In the genomic region with DNA sequence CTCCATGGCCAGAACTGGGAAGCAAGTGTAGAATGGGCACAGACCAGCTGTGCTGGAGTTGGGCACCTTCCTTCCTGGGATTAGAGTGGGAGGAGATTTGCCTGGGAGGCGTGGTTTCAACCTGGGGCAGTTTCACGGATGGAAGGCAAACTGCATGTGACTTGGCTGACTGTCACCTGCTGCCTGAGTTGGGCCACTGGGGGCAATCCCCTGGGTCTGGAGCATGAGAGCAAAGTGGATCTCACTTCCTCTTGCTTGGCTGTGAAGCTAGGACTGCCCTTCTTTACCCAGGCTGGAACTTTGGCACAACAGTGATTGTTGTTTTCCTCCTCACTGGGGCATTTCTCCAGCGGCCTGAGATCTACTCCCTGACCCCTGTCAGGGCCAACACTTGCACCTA, we compare ENCODE assay signal across 20 cellular contexts.
DNase-seq lines count a peak whose midpoint lies in the region; ATAC-seq and TF ChIP-seq lines count a peak whose summit lies in the region.
"Had no signal": no experiment of that assay in that cellular context is flagged by ENCODE, and none has a peak within 500 bp of the region (broad histone marks: within the 10 kb centered on the region; RNA-seq: fewer than 3 reads in every experiment).

No MANE protein-coding gene starts in this region.

- CTCF ChIA-PET in WTC11 (lab: Charles Lee) = no interaction called here
- CTCF ChIA-PET in OCI-LY7 (lab: Charles Lee; ENCODE audit: unreplicated experiment) = no interaction called here

- POLR2A ChIA-PET in WTC11 (lab: Charles Lee) = no interaction called here
- POLR2A ChIA-PET in OCI-LY7 (lab: Charles Lee) = no interaction called here

- no peaks in the 10 kb centered on the region for H4K20me1 ChIP-seq in H9 (ENCODE audit: control insufficient read depth, insufficient read depth, insufficient read length)
- H4K20me1 ChIP-seq in OCI-LY7 (ENCODE audit: insufficient read depth, low read length) = no peaks in the 10 kb centered on the region
- H4K20me1 ChIP-seq: BLaER1 had no signal

- no peaks in the 10 kb centered on the region for H3K27me3 Mint-ChIP-seq in H9 (ENCODE audit: low read depth)
- no peaks in the 10 kb centered on the region for H3K27me3 Mint-ChIP-seq in WTC11 (ENCODE audit: low read depth)

- no TSS peak for BruUV-seq in OCI-LY7 (replicated peaks; lab: Mats Ljungman, UMichigan)

- no peak overlapping the region for H4K91ac ChIP-seq in H9 (ENCODE audit: insufficient read length, low read depth, low read length)

- H3K4me2 ChIP-seq in H9 (ENCODE audit: insufficient read depth, insufficient read length, low read length) (no peak overlapping the region), OCI-LY7 (ENCODE audit: low read length) (no peak overlapping the region)
- H3K4me2 ChIP-seq: BLaER1 had no signal

- DNase-seq in AG08395 (ENCODE audit: low spot score) (peak; percentile 1), H9 (peak; percentile 28), WTC11 (ENCODE audit: low spot score) (no peak), posterior vena cava (ENCODE audit: low spot score) (no peak), OCI-LY7 (ENCODE audit: low spot score) (no peak)
- DNase-seq: 8988T; CD8-positive, alpha-beta T cell; GDM1; KG1; NCI-H1436; NCI-H2029; NCI-H2171 treated with DMSO at 0.1 percent for 48 hours; NCI-H510A; NCI-H82; SW 1271 had no signal

- no peak overlapping the region for H3K4ac ChIP-seq in H9 (ENCODE audit: low read depth, low read length)

- no peak overlapping the region for H3K4me3 ChIP-seq in OCI-LY7 (ENCODE audit: low read depth, low read length, poor library complexity, severe bottlenecking)
- H3K4me3 ChIP-seq: BLaER1, SJSA1 had no signal

- H2BK15ac ChIP-seq in H9 (ENCODE audit: low read depth, low read length) = no peak overlapping the region

- H3K4me1 ChIP-seq in H9 (ENCODE audit: insufficient read depth, low read length) = no peaks in the 10 kb centered on the region; the same call in 1 of the 2 replicates
- H3K4me1 ChIP-seq in OCI-LY7 (ENCODE audit: insufficient read depth, low read length, poor library complexity, severe bottlenecking) = no peaks in the 10 kb centered on the region
- H3K4me1 ChIP-seq: BLaER1, SJSA1 had no signal

- H3K14ac ChIP-seq in H9 (ENCODE audit: insufficient read depth, low read length) = no peak overlapping the region; the same call in 1 of the 2 replicates

- peaks cover 0 to 5% (median 4%) of the 10 kb centered on the region in 3 experiments; a peak in 2 of 7 replicates for H3K36me3 Mint-ChIP-seq in H9 (ENCODE audit: insufficient read depth in 1 of 3, low read depth in 3 of 3)
- H3K36me3 Mint-ChIP-seq in WTC11 = 0 out of 2 replicates have a peak, but pooled peaks cover 3% of the 10 kb centered on the region
- H3K36me3 Mint-ChIP-seq: CD8-positive, alpha-beta T cell had no signal

- no peak overlapping the region for H2BK5ac ChIP-seq in H9 (ENCODE audit: insufficient read length, low read length)

- no peak overlapping the region for H2BK12ac ChIP-seq in H9 (ENCODE audit: insufficient read length, low read depth, low read length)

- no peak overlapping the region for H3K9ac ChIP-seq in H9 (ENCODE audit: extremely low read depth, insufficient read length, low read length)
- H3K9ac ChIP-seq: BLaER1 had no signal

- H3T11ph ChIP-seq in H9 (ENCODE audit: low read length) = no peak overlapping the region

- intact Hi-C loops in posterior vena cava (cut with DNase I) = no loop called here
- intact Hi-C loops in OCI-LY7 (cut with micrococcal nuclease; ENCODE audit: unreplicated experiment) = no loop called here

- no peak overlapping the region for H4K8ac ChIP-seq in H9 (replicated peaks; ENCODE audit: insufficient read length, low read depth, low read length)

- H3K27ac ChIP-seq in H9 (ENCODE audit: insufficient read length, low read depth, low read length) = no peak overlapping the region
- no peak overlapping the region for H3K27ac ChIP-seq in OCI-LY7 (ENCODE audit: low read depth, low read length, poor library complexity, severe bottlenecking)
- H3K27ac ChIP-seq: BLaER1, SJSA1 had no signal

- no CpG with 5 or more reads among the region's 3 CpGs for WGBS in H9 (ENCODE audit: extremely low coverage, insufficient read length, low lambda C conversion rate)

- no peaks in the 10 kb centered on the region for H3K23me2 ChIP-seq in H9 (ENCODE audit: insufficient read length, low read depth, low read length, poor library complexity, severe bottlenecking)

- no peaks in the 10 kb centered on the region for H3K9me3 ChIP-seq in H9 (ENCODE audit: control insufficient read depth, low read depth, low read length)
- no peaks in the 10 kb centered on the region for H3K9me3 ChIP-seq in OCI-LY7 (ENCODE audit: low read length)
- H3K9me3 ChIP-seq: BLaER1, SJSA1 had no signal

- H2BK20ac ChIP-seq in H9 (ENCODE audit: low read depth, low read length, poor library complexity, severe bottlenecking) = no peak overlapping the region

- no peak overlapping the region for H3K18ac ChIP-seq in H9 (ENCODE audit: insufficient read length, low read depth, low read length)

- no peak overlapping the region for H2BK120ac ChIP-seq in H9 (ENCODE audit: low read depth, low read length, poor library complexity, severe bottlenecking)

- H3K4me3 Mint-ChIP-seq in H9 (no peak overlapping the region), WTC11 (no peak overlapping the region)
- H3K4me3 Mint-ChIP-seq: CD8-positive, alpha-beta T cell had no signal

- no peak overlapping the region for H3K23ac ChIP-seq in H9 (ENCODE audit: insufficient read length, low read depth, low read length)

- peak; percentile 89 for ATAC-seq in GM18868 (IDR thresholded peaks at IDR 0.05; ENCODE audit: unreplicated experiment)
- peak; percentile 56 for ATAC-seq in WTC11
- no peak for ATAC-seq in activated CD4-positive, CD25-positive, alpha-beta regulatory T cell treated with anti-CD3 and anti-CD28 coated beads, Interleukin-2, amount 50 U/mL, for 24 hours
- no peak for ATAC-seq in GM18498 (IDR thresholded peaks at IDR 0.05; ENCODE audit: unreplicated experiment)
- ATAC-seq: CD8-positive, alpha-beta T cell had no signal

- no peak overlapping the region for H4K5ac ChIP-seq in H9 (ENCODE audit: insufficient read length, low read depth, low read length)

- H3K27ac Mint-ChIP-seq in H9 = no peak overlapping the region; a peak in 2 of 7 replicates
- H3K27ac Mint-ChIP-seq in WTC11 = no peak overlapping the region
- H3K27ac Mint-ChIP-seq: CD8-positive, alpha-beta T cell had no signal

- H3K56ac ChIP-seq in H9 (ENCODE audit: insufficient read length, low read depth, low read length) = no peak overlapping the region

- H3K27me3 ChIP-seq in H9 (ENCODE audit: insufficient read depth, low read length) = no peaks in the 10 kb centered on the region
- H3K27me3 ChIP-seq: BLaER1, SJSA1 had no signal

- H2AK5ac ChIP-seq in H9 (ENCODE audit: insufficient read length, low read length) = no peak overlapping the region

- no peak overlapping the region for H2AFZ ChIP-seq in H9 (ENCODE audit: low read length)
- H2AFZ ChIP-seq in OCI-LY7 (ENCODE audit: low read length) = no peak overlapping the region

- no peak for TF ChIP-seq CTCF in H9 (conservative IDR thresholded peaks at IDR 0.05)
- no peak for TF ChIP-seq CTCF in WTC11 (IDR thresholded peaks at IDR 0.05)
- no peak for TF ChIP-seq CTCF in OCI-LY7 (conservative IDR thresholded peaks at IDR 0.05; ENCODE audit: low read length)

- H3K79me2 ChIP-seq in H9 (ENCODE audit: insufficient read depth, low read length) = no peaks in the 10 kb centered on the region
- H3K79me2 ChIP-seq in OCI-LY7 (ENCODE audit: insufficient read depth, low read depth, low read length) = no peaks in the 10 kb centered on the region

- H3K4me1 Mint-ChIP-seq in H9 = peaks cover 7 to 8% of the 10 kb centered on the region in 2 experiments
- H3K4me1 Mint-ChIP-seq in WTC11 = peaks cover 16% of the 10 kb centered on the region

- no peaks in the 10 kb centered on the region for H3K79me1 ChIP-seq in H9 (ENCODE audit: insufficient read depth, low read depth, low read length, poor library complexity, severe bottlenecking)

- H3K9me3 Mint-ChIP-seq in H9 = peaks cover 0 to 10% of the 10 kb centered on the region in 2 experiments; a peak in 2 of 5 replicates
- peaks cover 12% of the 10 kb centered on the region for H3K9me3 Mint-ChIP-seq in WTC11

- H3K36me3 ChIP-seq in OCI-LY7 (ENCODE audit: insufficient read depth, low read length) = no peaks in the 10 kb centered on the region
- H3K36me3 ChIP-seq: BLaER1, SJSA1 had no signal

- H3K9me2 ChIP-seq in OCI-LY7 (ENCODE audit: insufficient read depth, low read length) = no peaks in the 10 kb centered on the region

TF ChIP-seq in WTC11, 78 proteins besides CTCF, POLR2A, EP300 and RAD21 (continues in another document):
- TF ChIP-seq, protein P1, sequence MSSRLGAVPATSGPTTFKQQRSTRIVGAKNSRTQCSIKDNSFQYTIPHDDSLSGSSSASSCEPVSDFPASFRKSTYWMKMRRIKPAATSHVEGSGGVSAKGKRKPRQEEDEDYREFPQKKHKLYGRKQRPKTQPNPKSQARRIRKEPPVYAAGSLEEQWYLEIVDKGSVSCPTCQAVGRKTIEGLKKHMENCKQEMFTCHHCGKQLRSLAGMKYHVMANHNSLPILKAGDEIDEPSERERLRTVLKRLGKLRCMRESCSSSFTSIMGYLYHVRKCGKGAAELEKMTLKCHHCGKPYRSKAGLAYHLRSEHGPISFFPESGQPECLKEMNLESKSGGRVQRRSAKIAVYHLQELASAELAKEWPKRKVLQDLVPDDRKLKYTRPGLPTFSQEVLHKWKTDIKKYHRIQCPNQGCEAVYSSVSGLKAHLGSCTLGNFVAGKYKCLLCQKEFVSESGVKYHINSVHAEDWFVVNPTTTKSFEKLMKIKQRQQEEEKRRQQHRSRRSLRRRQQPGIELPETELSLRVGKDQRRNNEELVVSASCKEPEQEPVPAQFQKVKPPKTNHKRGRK (CRISPR knock-in tag; IDR thresholded peaks at IDR 0.05; ENCODE audit: borderline replicate concordance) = no peak

Comparison
In these comparisons a context has a peak if more than half of its experiments do, and no peak if none do; other contexts are left out.
1. DNase-seq: peak in AG08395 (single experiment) and H9 (single experiment); none in WTC11 (single experiment), posterior vena cava (single experiment) and OCI-LY7 (single experiment).
2. ATAC-seq: peak in GM18868 (single experiment) and WTC11 (single experiment); none in activated CD4-positive, CD25-positive, alpha-beta regulatory T cell treated with anti-CD3 and anti-CD28 coated beads, Interleukin-2, amount 50 U/mL, for 24 hours (0 of 2) and GM18498 (single experiment).